8 cellular contexts compared by ENCODE assay signal in genomic region chr11:19777032-19777341, GRCh38.
DNase-seq lines count a peak whose midpoint lies in the region; ATAC-seq and TF ChIP-seq lines count a peak whose summit lies in the region.

No MANE protein-coding gene starts in this region.

- no peaks in the 10 kb centered on the region for H3K4me1 ChIP-seq in left lung
- H3K4me1 ChIP-seq in aorta (ENCODE audit: control insufficient read depth in 1 of 2, insufficient read depth in 2 of 2, low read length in 2 of 2) = peaks cover 6 to 17% of the 10 kb centered on the region in 2 donors

- H3K9me3 ChIP-seq in left lung = no peaks in the 10 kb centered on the region
- H3K9me3 ChIP-seq in aorta (ENCODE audit: control insufficient read depth, low read length) = no peaks in the 10 kb centered on the region

- intact Hi-C loops in left lung (cut with DNase I) (no loop called here), aorta (cut with DNase I) (no loop called here)

- ATAC-seq in HG02943 (IDR thresholded peaks at IDR 0.05; ENCODE audit: low read depth, unreplicated experiment) (peak; percentile 37), left lung (peak; percentile 71), aorta (ENCODE audit: low FRiP score) (peak; percentile 45)

- no peak for TF ChIP-seq CTCF in left lung (IDR thresholded peaks at IDR 0.05)

- H3K36me3 Mint-ChIP-seq in immature natural killer cell = peaks cover 0 to 4% (median 0%) of the 10 kb centered on the region in 3 donors

- peak overlapping the region; percentile 35 to 42 for H3K4me3 ChIP-seq in left lung
- H3K4me3 ChIP-seq in aorta (ENCODE audit: low read length in 2 of 2) = peak overlapping the region; percentile 19 to 66

- peaks cover 0 to 2% (median 0%) of the 10 kb centered on the region in 6 donors for H3K9me3 Mint-ChIP-seq in immature natural killer cell

- H3K36me3 ChIP-seq in left lung (no peaks in the 10 kb centered on the region), aorta (ENCODE audit: control insufficient read depth in 1 of 2, insufficient read depth in 2 of 2, low read length in 1 of 2) (peaks cover 0 to 2% of the 10 kb centered on the region in 2 donors)

- H3K27me3 ChIP-seq in left lung (peaks cover 0 to 42% of the 10 kb centered on the region in 2 donors), aorta (ENCODE audit: control insufficient read depth in 1 of 2, insufficient read depth in 2 of 2, low read length in 1 of 2) (no peaks in the 10 kb centered on the region)

- no peak overlapping the region for H3K27ac Mint-ChIP-seq in immature natural killer cell

- H3K27me3 Mint-ChIP-seq in immature natural killer cell (ENCODE audit: low read depth in 3 of 3) = peaks cover 10 to 27% (median 21%) of the 10 kb centered on the region in 3 donors

- 1% methylated on average over 15 to 45 of the region's 45 CpGs for WGBS in aorta, 2 donors

- H3K4me3 Mint-ChIP-seq in immature natural killer cell = no peak overlapping the region

- DNase-seq in NCI-H1436 (lab: John Stamatoyannopoulos, UW) (peak; percentile 2), NCI-H1436 treated with DMSO at 0.1 percent for 48 hours (lab: John Stamatoyannopoulos, UW) (no peak), astrocyte of the hippocampus (ENCODE audit: low read depth, low spot score) (peak; percentile 54), left lung (peak in 1 of 2 donors; percentile 83), aorta (peak; percentile 63 to 86), immature natural killer cell (no peak)
- DNase-seq in stimulated activated CD4-positive, alpha-beta T cell treated with anti-CD3 and anti-CD28 coated beads, Interleukin-2, amount 100 ng/mL, for 24 hours = no peak

- peak overlapping the region in 1 of 2 donors; percentile 53 for H3K27ac ChIP-seq in left lung
- peak overlapping the region in 1 of 2 donors; percentile 37 for H3K27ac ChIP-seq in aorta (ENCODE audit: low read depth in 1 of 2, low read length in 2 of 2)

- peaks cover 5 to 10% of the 10 kb centered on the region in 2 donors for H3K4me1 Mint-ChIP-seq in immature natural killer cell

Comparison
In these comparisons a context has a peak if more than half of its experiments do, and no peak if none do; other contexts are left out.
1. DNase-seq: peak in NCI-H1436 (single experiment), astrocyte of the hippocampus (single experiment) and aorta (2 of 2); none in NCI-H1436 treated with DMSO at 0.1 percent for 48 hours (single experiment), stimulated activated CD4-positive, alpha-beta T cell treated with anti-CD3 and anti-CD28 coated beads, Interleukin-2, amount 100 ng/mL, for 24 hours (0 of 2) and immature natural killer cell (0 of 3).
2. Peak in every context shown above with its lines, with median percentiles within 50 percentile points of each other: ATAC-seq.